8 cellular contexts compared by ENCODE assay signal in the genomic region with DNA sequence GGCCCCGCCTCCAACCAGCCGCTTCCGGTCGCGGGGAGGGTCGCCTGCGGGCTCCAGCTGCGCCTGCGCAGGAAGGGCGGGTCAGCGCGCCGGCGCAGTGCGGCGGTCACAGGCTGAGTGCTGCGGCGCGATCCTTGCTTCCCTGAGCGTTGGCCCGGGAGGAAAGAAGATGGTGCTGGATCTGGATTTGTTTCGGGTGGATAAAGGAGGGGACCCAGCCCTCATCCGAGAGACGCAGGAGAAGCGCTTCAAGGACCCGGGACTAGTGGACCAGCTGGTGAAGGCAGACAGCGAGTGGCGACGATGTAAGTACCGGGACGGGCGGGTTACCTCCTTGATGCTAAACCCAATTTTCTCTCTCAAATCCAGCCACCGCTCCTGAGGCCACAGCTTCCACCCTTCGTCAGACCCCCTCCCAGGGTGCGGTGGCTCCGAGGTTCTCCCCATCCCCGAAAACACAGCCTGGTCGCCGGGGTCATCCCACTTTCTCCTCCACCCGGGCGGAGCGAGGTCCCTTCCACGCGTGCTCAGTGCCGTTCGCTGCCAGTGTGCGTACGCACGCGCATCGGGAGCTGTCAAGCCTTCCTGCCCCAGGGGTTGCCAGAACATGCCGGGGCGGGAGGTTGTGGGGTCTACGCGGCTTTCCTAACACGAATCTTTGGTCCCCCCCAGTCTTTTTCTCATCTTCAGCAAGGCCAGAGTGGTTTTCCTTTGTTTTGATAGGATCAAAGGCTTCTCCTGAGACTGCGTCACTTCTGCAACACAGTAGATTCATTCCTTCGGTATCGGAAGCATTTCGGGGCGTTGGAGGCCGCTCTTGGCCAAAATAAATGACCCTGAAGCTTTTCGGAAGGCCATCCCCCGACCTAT. TPM values are rescaled to one million over a fixed set of nuclear protein-coding genes. Genes with fewer than 3 reads are reported as not detected.
A peak's percentile ranks its signal among the peaks of the same experiment; 100 is the strongest.
DNase-seq lines count a peak whose midpoint lies in the region; ATAC-seq and TF ChIP-seq lines count a peak whose summit lies in the region.

A gene with protein sequence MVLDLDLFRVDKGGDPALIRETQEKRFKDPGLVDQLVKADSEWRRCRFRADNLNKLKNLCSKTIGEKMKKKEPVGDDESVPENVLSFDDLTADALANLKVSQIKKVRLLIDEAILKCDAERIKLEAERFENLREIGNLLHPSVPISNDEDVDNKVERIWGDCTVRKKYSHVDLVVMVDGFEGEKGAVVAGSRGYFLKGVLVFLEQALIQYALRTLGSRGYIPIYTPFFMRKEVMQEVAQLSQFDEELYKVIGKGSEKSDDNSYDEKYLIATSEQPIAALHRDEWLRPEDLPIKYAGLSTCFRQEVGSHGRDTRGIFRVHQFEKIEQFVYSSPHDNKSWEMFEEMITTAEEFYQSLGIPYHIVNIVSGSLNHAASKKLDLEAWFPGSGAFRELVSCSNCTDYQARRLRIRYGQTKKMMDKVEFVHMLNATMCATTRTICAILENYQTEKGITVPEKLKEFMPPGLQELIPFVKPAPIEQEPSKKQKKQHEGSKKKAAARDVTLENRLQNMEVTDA (plus strand): TSS at position 95 of the 870 bp plus-strand sequence. CDS start 75 bp downstream, at position 170.

- H3K27ac ChIP-seq in HUES48 (ENCODE audit: low read depth, low read length) (peak within 1 kb of the TSS; percentile 83), OCI-LY3 (ENCODE audit: low read length) (peak within 1 kb of the TSS; percentile 50)

- H3K27me3 ChIP-seq in HUES48 (ENCODE audit: control insufficient read depth, insufficient read depth, low read length) (no peaks in the 10 kb centered on the region), OCI-LY3 (ENCODE audit: low read depth, low read length) (no peaks in the 10 kb centered on the region)

- peaks cover 13% of the 10 kb centered on the region; the same call in 1 of the 2 replicates for H3K4me1 ChIP-seq in HUES48 (ENCODE audit: control insufficient read depth, insufficient read depth, low read length)
- H3K4me1 ChIP-seq in OCI-LY3 (ENCODE audit: low read length) = peaks cover 11% of the 10 kb centered on the region
- H3K4me1 ChIP-seq in mucosa of descending colon (ENCODE audit: low read depth) = peaks cover 26% of the 10 kb centered on the region

- intact Hi-C loops in mucosa of descending colon (cut with DNase I, micrococcal nuclease) = no loop called here

- no peak for TF ChIP-seq CTCF in OCI-LY3 (IDR thresholded peaks at IDR 0.05; ENCODE audit: low read depth, low read length)
- TF ChIP-seq CTCF in epithelial cell of esophagus (IDR thresholded peaks at IDR 0.05; ENCODE audit: insufficient read depth, low read depth, low read length, missing control alignments) = no peak
- TF ChIP-seq CTCF in mucosa of descending colon (IDR thresholded peaks at IDR 0.05) = no peak

- peak within 1 kb of the TSS; percentile 70 for H3K9ac ChIP-seq in HUES48 (ENCODE audit: low read depth, low read length)
- H3K9ac ChIP-seq in OCI-LY3 (ENCODE audit: low read length) = peak within 1 kb of the TSS; percentile 93

- H3K9me3 ChIP-seq in HUES48 (ENCODE audit: control insufficient read depth, insufficient read depth, low read length) = no peaks in the 10 kb centered on the region
- H3K9me3 ChIP-seq in OCI-LY3 (ENCODE audit: insufficient read depth, low read length) = no peaks in the 10 kb centered on the region
- no peaks in the 10 kb centered on the region for H3K9me3 ChIP-seq in mucosa of descending colon

- H3K4me3 ChIP-seq in HUES48 (ENCODE audit: low read depth, low read length) = peak within 1 kb of the TSS; percentile 93
- H3K4me3 ChIP-seq in OCI-LY3 (ENCODE audit: low read length) = peak within 1 kb of the TSS; percentile 90
- peak within 1 kb of the TSS; percentile 87 for H3K4me3 ChIP-seq in epithelial cell of esophagus (ENCODE audit: low read length)
- H3K4me3 ChIP-seq in mucosa of descending colon = peak within 1 kb of the TSS; percentile 70

- peak; percentile 76 for ATAC-seq in GM21390 (IDR thresholded peaks at IDR 0.05; ENCODE audit: unreplicated experiment)
- ATAC-seq in mucosa of descending colon = peak; percentile 92

- peak; percentile 98 for DNase-seq in D341Med (ENCODE audit: low spot score)
- DNase-seq in activated T-cell treated with anti-CD3 and anti-CD28 coated beads for 24 hours (ENCODE audit: low read depth) = peak; percentile 85
- peak; percentile 86 for DNase-seq in epithelial cell of esophagus (ENCODE audit: low read depth)
- DNase-seq in mucosa of descending colon = peak; percentile 89 to 95 (median 92)
- peak; percentile 83 for DNase-seq in stimulated activated CD8-positive, alpha-beta memory T cell treated with anti-CD3 and anti-CD28 coated beads, Interleukin-4, amount 100 ng/mL, for 24 hours (ENCODE audit: low read depth)

- H2AFZ ChIP-seq in OCI-LY3 (ENCODE audit: low read depth, low read length) = peak within 1 kb of the TSS; percentile 88

- peaks cover 46% of the 10 kb centered on the region for H3K79me2 ChIP-seq in OCI-LY3 (ENCODE audit: low read length)

- no peaks in the 10 kb centered on the region; the same call in 1 of the 2 replicates for H3K36me3 ChIP-seq in HUES48 (ENCODE audit: control insufficient read depth, insufficient read depth, low read length)
- peaks cover 9% of the 10 kb centered on the region for H3K36me3 ChIP-seq in OCI-LY3 (replicated peaks; ENCODE audit: low read depth, low read length)
- H3K36me3 ChIP-seq in mucosa of descending colon (ENCODE audit: low read depth) = no peaks in the 10 kb centered on the region

- H4K20me1 ChIP-seq in OCI-LY3 (ENCODE audit: insufficient read depth, low read length) = peaks cover 10% of the 10 kb centered on the region; the same call in 1 of the 2 replicates

- H3K4me2 ChIP-seq in OCI-LY3 (ENCODE audit: low read length) = peak within 1 kb of the TSS; percentile 91

RNA-seq across cellular contexts. Expression of the gene that starts here (rescaled TPM):
- total RNA-seq in mucosa of descending colon = 100 to 1,000 TPM; 124 to 143 (median 125) TPM

Comparison
In these comparisons a context has a peak if more than half of its experiments do, and no peak if none do; other contexts are left out.
1. Peak in every context shown above with its lines: DNase-seq, ATAC-seq, H3K4me3 ChIP-seq and H3K27ac ChIP-seq.